16 cellular contexts compared by ENCODE assay signal in the genomic region with DNA sequence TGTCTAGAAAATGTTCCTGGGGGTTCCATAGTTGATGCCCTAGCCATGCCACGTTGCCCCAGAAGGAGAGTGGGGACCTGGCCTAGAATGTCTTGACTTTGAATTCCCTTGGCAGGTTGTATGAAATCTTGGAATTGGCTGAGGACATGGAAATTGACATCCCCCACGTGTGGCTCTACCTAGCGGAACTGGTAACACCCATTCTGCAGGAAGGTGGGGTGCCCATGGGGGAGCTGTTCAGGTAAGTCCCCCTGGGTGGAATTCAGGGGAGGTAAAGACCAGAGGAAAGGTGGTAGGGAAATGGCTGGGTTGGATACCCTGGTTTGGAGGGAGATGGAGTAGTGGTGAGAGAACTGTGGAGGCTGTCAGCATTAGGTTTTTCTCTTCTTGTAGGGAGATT.
"Had no signal": no experiment of that assay in that cellular context is flagged by ENCODE, and none has a peak within 500 bp of the region (broad histone marks: within the 10 kb centered on the region; RNA-seq: fewer than 3 reads in every experiment).

No MANE protein-coding gene starts in this region.

- H3K4me1 ChIP-seq: ascending aorta, prostate gland had no signal

- H3K27ac Mint-ChIP-seq: activated naive CD8-positive, alpha-beta T cell treated with anti-CD3 and anti-CD28 coated beads, Interleukin-2, amount 10 ng/mL, durations not matched to agents 7 days and 5 days had no signal

- H3K9me3 ChIP-seq: ascending aorta, heart right ventricle, prostate gland, right lobe of liver, suprapubic skin, upper lobe of left lung had no signal

- H3K27ac ChIP-seq: ascending aorta, cardiac muscle cell, heart right ventricle, prostate gland, right lobe of liver, suprapubic skin, upper lobe of left lung had no signal

- ATAC-seq: heart right ventricle, left lobe of liver had no signal

- H3K27me3 Mint-ChIP-seq: activated naive CD8-positive, alpha-beta T cell treated with anti-CD3 and anti-CD28 coated beads, Interleukin-2, amount 10 ng/mL, durations not matched to agents 7 days and 5 days had no signal

- H3K4me3 Mint-ChIP-seq: activated naive CD8-positive, alpha-beta T cell treated with anti-CD3 and anti-CD28 coated beads, Interleukin-2, amount 10 ng/mL, durations not matched to agents 7 days and 5 days; natural killer cell had no signal

- H3K9me3 Mint-ChIP-seq: activated naive CD8-positive, alpha-beta T cell treated with anti-CD3 and anti-CD28 coated beads, Interleukin-2, amount 10 ng/mL, durations not matched to agents 7 days and 5 days; natural killer cell had no signal

- DNase-seq: activated CD4-positive, alpha-beta T cell treated with anti-CD3 and anti-CD28 coated beads, Interleukin-2, amount 50 U/mL, for 48 hours; activated effector memory CD4-positive, alpha-beta T cell treated with anti-CD3 and anti-CD28 coated beads, Interleukin-2, amount 50 U/mL, for 16 hours; activated naive CD8-positive, alpha-beta T cell treated with anti-CD3 and anti-CD28 coated beads, Interleukin-2, amount 10 ng/mL, durations not matched to agents 7 days and 5 days; heart right ventricle; islet precursor cell; mammary epithelial cell; natural killer cell; right lobe of liver; stimulated activated naive CD4-positive, alpha-beta T cell; T-helper 2 cell; upper lobe of left lung had no signal

- H3K4me3 ChIP-seq: ascending aorta, cardiac muscle cell, heart right ventricle, prostate gland, right lobe of liver, suprapubic skin, upper lobe of left lung had no signal

- H3K27me3 ChIP-seq: ascending aorta, cardiac muscle cell, heart right ventricle, right lobe of liver, suprapubic skin, upper lobe of left lung had no signal
